ENCODE assay signal across 8 cellular contexts in the genomic region with DNA sequence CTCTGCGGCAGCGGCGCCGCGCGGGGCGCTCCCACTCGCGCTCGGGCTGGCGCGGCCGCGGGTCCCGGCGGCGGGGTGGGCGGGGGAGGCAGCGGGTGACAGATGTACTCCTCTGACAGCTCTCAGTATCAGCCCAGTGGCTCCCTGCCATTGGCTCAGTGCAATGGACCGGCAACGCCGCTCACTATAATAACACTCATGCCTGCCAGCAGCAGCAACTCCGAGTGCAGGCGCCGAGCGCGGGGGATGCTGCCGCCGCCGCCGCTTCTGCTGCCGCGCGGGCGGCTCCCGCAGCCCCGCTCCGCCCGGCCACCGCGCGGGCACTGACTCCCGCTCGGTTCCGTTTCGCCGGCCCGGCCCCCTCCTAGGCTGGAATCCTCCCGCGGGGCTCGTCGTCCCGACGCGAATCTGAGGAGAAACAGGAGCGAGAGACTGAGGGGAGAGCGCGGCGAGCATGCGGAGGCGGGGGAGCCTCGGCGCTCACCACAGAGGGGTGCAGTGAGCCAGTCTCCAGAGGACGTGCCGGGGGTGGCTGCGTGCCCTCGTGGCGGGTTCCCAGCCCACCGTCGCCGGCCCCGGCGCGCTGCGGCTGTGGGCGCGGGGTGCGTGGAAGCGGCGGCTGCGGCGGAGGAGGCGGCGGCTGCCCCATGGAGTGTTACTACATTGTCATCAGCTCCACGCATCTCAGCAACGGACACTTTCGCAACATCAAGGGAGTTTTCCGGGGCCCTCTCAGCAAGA. TPM values are rescaled to one million over a fixed set of nuclear protein-coding genes. Genes with fewer than 3 reads are reported as not detected.
DNase-seq lines count a peak whose midpoint lies in the region; ATAC-seq and TF ChIP-seq lines count a peak whose summit lies in the region.

Gene ZNF804A (plus strand): TSS at position 217 of the 741 bp plus-strand sequence. CDS start 431 bp downstream, at position 648.

- no peaks in the 10 kb centered on the region for H3K9me3 Mint-ChIP-seq in T-helper 1 cell treated with Interleukin-12 subunit alpha and Interleukin-12 subunit beta and Interleukin-4 antibody, amounts not matched to agents 30 μg/mL and 1 μg/mL, for 36 hours
- H3K9me3 Mint-ChIP-seq in central memory CD8-positive, alpha-beta T cell = no peaks in the 10 kb centered on the region

- peaks cover 62% of the 10 kb centered on the region for H3K27me3 Mint-ChIP-seq in T-helper 1 cell treated with Interleukin-12 subunit alpha and Interleukin-12 subunit beta and Interleukin-4 antibody, amounts not matched to agents 30 μg/mL and 1 μg/mL, for 36 hours (ENCODE audit: low read depth)
- H3K27me3 Mint-ChIP-seq in central memory CD8-positive, alpha-beta T cell = peaks cover 35% of the 10 kb centered on the region

- DNase-seq in T-helper 1 cell (no peak), RWPE1 (ENCODE audit: low spot score) (peak; percentile 4), islet precursor cell (peak; percentile 86)
- DNase-seq in central memory CD8-positive, alpha-beta T cell (ENCODE audit: low spot score in 2 of 2) = no peak

- H3K27me3 ChIP-seq in HUES64 (ENCODE audit: insufficient read depth, low read length) (peaks cover 55% of the 10 kb centered on the region), skeletal muscle satellite cell (ENCODE audit: control insufficient read depth, insufficient read depth, low read length) (no peaks in the 10 kb centered on the region)

- H3K4me2 ChIP-seq in skeletal muscle satellite cell (ENCODE audit: low read length) = peak within 1 kb of the TSS; percentile 96

- WGBS in HUES64 = under 1% methylated on average over 88 of the region's 88 CpGs

- TF ChIP-seq CTCF in RWPE1 (conservative IDR thresholded peaks at IDR 0.05; ENCODE audit: low read depth) = no peak

- H3K9me3 ChIP-seq in HUES64 (ENCODE audit: insufficient read depth, low read depth, low read length) (no peaks in the 10 kb centered on the region), skeletal muscle satellite cell (replicated peaks; ENCODE audit: low read length) (no peaks in the 10 kb centered on the region)

- H3K36me3 Mint-ChIP-seq in T-helper 1 cell treated with Interleukin-12 subunit alpha and Interleukin-12 subunit beta and Interleukin-4 antibody, amounts not matched to agents 30 μg/mL and 1 μg/mL, for 36 hours (ENCODE audit: low read depth) = peaks cover 2% of the 10 kb centered on the region
- H3K36me3 Mint-ChIP-seq in central memory CD8-positive, alpha-beta T cell (ENCODE audit: insufficient read depth) = no peaks in the 10 kb centered on the region

- ATAC-seq in GM21723 (IDR thresholded peaks at IDR 0.05; ENCODE audit: unreplicated experiment) = peak; percentile 79
- ATAC-seq in central memory CD8-positive, alpha-beta T cell (replicated peaks; ENCODE audit: extremely low read depth, poor library complexity, severe bottlenecking) = peak; percentile 25

- H3K4me3 ChIP-seq in HUES64 (ENCODE audit: low read length) = peak within 1 kb of the TSS; percentile 63
- peak within 1 kb of the TSS; percentile 88 for H3K4me3 ChIP-seq in skeletal muscle satellite cell (ENCODE audit: low read length)

- no peak within 1 kb of the TSS for H3K27ac Mint-ChIP-seq in T-helper 1 cell treated with Interleukin-12 subunit alpha and Interleukin-12 subunit beta and Interleukin-4 antibody, amounts not matched to agents 30 μg/mL and 1 μg/mL, for 36 hours
- H3K27ac Mint-ChIP-seq in central memory CD8-positive, alpha-beta T cell (ENCODE audit: low read depth) = no peak within 1 kb of the TSS

- peak within 1 kb of the TSS; percentile 38; the same call in 1 of the 2 replicates for H3K9ac ChIP-seq in HUES64 (ENCODE audit: low read depth, low read length)
- peak within 1 kb of the TSS; percentile 86 for H3K9ac ChIP-seq in skeletal muscle satellite cell (ENCODE audit: low read depth, low read length)

- peak within 1 kb of the TSS; percentile 70 for H3K4me3 Mint-ChIP-seq in T-helper 1 cell treated with Interleukin-12 subunit alpha and Interleukin-12 subunit beta and Interleukin-4 antibody, amounts not matched to agents 30 μg/mL and 1 μg/mL, for 36 hours
- peak within 1 kb of the TSS; percentile 31 for H3K4me3 Mint-ChIP-seq in central memory CD8-positive, alpha-beta T cell

- POLR2A ChIA-PET in RWPE1 (lab: Yijun Ruan, JAX; ENCODE audit: low non-redundant PET) = no interaction called here

- H3K36me3 ChIP-seq in HUES64 (ENCODE audit: insufficient read depth, low read length) (no peaks in the 10 kb centered on the region), skeletal muscle satellite cell (ENCODE audit: insufficient read depth, low read length) (no peaks in the 10 kb centered on the region)

- peaks cover 4% of the 10 kb centered on the region for H3K4me1 Mint-ChIP-seq in T-helper 1 cell treated with Interleukin-12 subunit alpha and Interleukin-12 subunit beta and Interleukin-4 antibody, amounts not matched to agents 30 μg/mL and 1 μg/mL, for 36 hours (ENCODE audit: low read depth)
- no peaks in the 10 kb centered on the region for H3K4me1 Mint-ChIP-seq in central memory CD8-positive, alpha-beta T cell

- H3K4me1 ChIP-seq in HUES64 (ENCODE audit: insufficient read depth, low read length) = peaks cover 4% of the 10 kb centered on the region; the same call in 1 of the 2 replicates
- peaks cover 9% of the 10 kb centered on the region for H3K4me1 ChIP-seq in skeletal muscle satellite cell (ENCODE audit: control insufficient read depth, insufficient read depth, low read length)

- CTCF ChIA-PET in RWPE1 (lab: Yijun Ruan, JAX) = no interaction called here

- no peak within 1 kb of the TSS for H3K27ac ChIP-seq in HUES64 (ENCODE audit: low read depth, low read length)
- H3K27ac ChIP-seq in RWPE1 = no peak within 1 kb of the TSS

RNA-seq across cellular contexts. Expression of gene ZNF804A, which starts in this region (rescaled TPM):
- 0.35 TPM for polyA plus RNA-seq in HUES64 (2013, experiment 1 of 2)
- 0.44 TPM for polyA plus RNA-seq in HUES64 (2013, experiment 2 of 2)
- 1.5 and 2.6 TPM in 2 replicates for total RNA-seq in skeletal muscle satellite cell (2012; rRNA removed)

Comparison
In these comparisons a context has a peak if more than half of its experiments do, and no peak if none do; other contexts are left out.
1. DNase-seq: peak in RWPE1 (single experiment) and islet precursor cell (single experiment); none in T-helper 1 cell (0 of 5) and central memory CD8-positive, alpha-beta T cell (0 of 2).